12 cellular contexts compared by ENCODE assay signal in genomic region chr15:66764067-66764428, GRCh38.
DNase-seq lines count a peak whose midpoint lies in the region; ATAC-seq, FAIRE-seq and TF ChIP-seq lines count a peak whose summit lies in the region.
"Had no signal": no experiment of that assay in that cellular context is flagged by ENCODE, and none has a peak within 500 bp of the region (broad histone marks: within the 10 kb centered on the region; RNA-seq: fewer than 3 reads in every experiment).

No MANE protein-coding gene starts in this region.

- peaks cover 96% of the 10 kb centered on the region for H3K79me2 ChIP-seq in hepatocyte

- no peaks in the 10 kb centered on the region for H3K9me2 ChIP-seq in hepatocyte (replicated peaks; ENCODE audit: insufficient read depth)

- H3K4me1 ChIP-seq in BLaER1 treated with 17β-estradiol and CSF1 and Interleukin-3, amounts not matched to agents 10 nM and 100 nM: peaks cover 58 to 67% (median 64%) of the 10 kb centered on the region in 10 experiments
- peaks cover 86% of the 10 kb centered on the region for H3K4me1 ChIP-seq in hepatocyte (ENCODE audit: insufficient read depth)
- peaks cover 16 to 34% of the 10 kb centered on the region in 2 donors for H3K4me1 ChIP-seq in small intestine (ENCODE audit: control insufficient read depth in 2 of 2, insufficient read depth in 1 of 2, low read depth in 1 of 2, low read length in 1 of 2)

- H2AFZ ChIP-seq in hepatocyte: no peak overlapping the region

- H3K4me3 ChIP-seq in BLaER1 treated with 17β-estradiol and CSF1 and Interleukin-3, amounts not matched to agents 10 nM and 100 nM: no peak overlapping the region
- H3K4me3 ChIP-seq in hepatocyte: no peak overlapping the region
- no peak overlapping the region for H3K4me3 ChIP-seq in small intestine (ENCODE audit: low read depth in 1 of 2, low read length in 2 of 2)
- H3K4me3 ChIP-seq in H7 (ENCODE audit: insufficient read depth, low read depth, low read length): no peak overlapping the region

- H3K9me3 ChIP-seq in BLaER1 treated with 17β-estradiol and CSF1 and Interleukin-3, amounts not matched to agents 10 nM and 100 nM (replicated peaks in 1 of 11): no peaks in the 10 kb centered on the region
- H3K9me3 ChIP-seq in hepatocyte (ENCODE audit: low read depth) (no peaks in the 10 kb centered on the region), small intestine (ENCODE audit: control insufficient read depth, low read depth) (no peaks in the 10 kb centered on the region)

- POLR2A ChIA-PET in RWPE1 (lab: Yijun Ruan, JAX; ENCODE audit: low non-redundant PET): interaction anchor here (1.1 kb wide), 1 partner anchor 62 kb away, joined by 4 read pairs; the partner anchor contains the start of gene SMAD6

- no peak overlapping the region for H3K9ac ChIP-seq in BLaER1 treated with 17β-estradiol and CSF1 and Interleukin-3, amounts not matched to agents 10 nM and 100 nM
- H3K9ac ChIP-seq: KMS-11 had no signal

- peaks cover 0 to 8% (median 0%) of the 10 kb centered on the region in 11 experiments; a peak in 2 of 22 replicates for H3K27me3 ChIP-seq in BLaER1 treated with 17β-estradiol and CSF1 and Interleukin-3, amounts not matched to agents 10 nM and 100 nM
- H3K27me3 ChIP-seq in hepatocyte: no peaks in the 10 kb centered on the region
- H3K27me3 ChIP-seq in small intestine (ENCODE audit: control insufficient read depth in 2 of 2, insufficient read depth in 2 of 2, low read length in 2 of 2): peaks cover 0 to 2% of the 10 kb centered on the region in 2 donors
- H3K27me3 ChIP-seq in H7 (ENCODE audit: control insufficient read depth, insufficient read depth, low read length): no peaks in the 10 kb centered on the region

- no peak for FAIRE-seq in small intestine (lab: Jason Lieb, UNC)

- ATAC-seq in HG03442 (IDR thresholded peaks at IDR 0.05; ENCODE audit: unreplicated experiment): no peak
- ATAC-seq: naive thymus-derived CD4-positive, alpha-beta T cell had no signal

- peaks cover 0 to 8% (median 0%) of the 10 kb centered on the region in 11 experiments; a peak in 1 of 22 replicates for H3K36me3 ChIP-seq in BLaER1 treated with 17β-estradiol and CSF1 and Interleukin-3, amounts not matched to agents 10 nM and 100 nM
- H3K36me3 ChIP-seq in hepatocyte (replicated peaks; ENCODE audit: insufficient read depth, low read depth) (no peaks in the 10 kb centered on the region), small intestine (ENCODE audit: control insufficient read depth in 2 of 2, insufficient read depth in 2 of 2, low read length in 2 of 2) (no peaks in the 10 kb centered on the region), H7 (replicated peaks; ENCODE audit: control insufficient read depth, insufficient read depth, low read length) (no peaks in the 10 kb centered on the region)
- H3K36me3 ChIP-seq: WERI-Rb-1 had no signal

- 38% methylated on average over 7 of the region's 7 CpGs for WGBS in hepatocyte (ENCODE audit: low lambda C conversion rate, missing lambda C conversion rate)
- 13 to 40% (median 35%) methylated on average over 7 of the region's 7 CpGs for WGBS in small intestine, 3 donors

- CTCF ChIA-PET in RWPE1 (lab: Yijun Ruan, JAX): interaction anchor here (0.6 to 0.7 kb wide), 2 partner anchors 87 to 1519 kb away, joined by 3 to 5 read pairs; no protein-coding TSS in a partner anchor

- peak overlapping the region; percentile 69 to 94 (median 86) for H3K4me2 ChIP-seq in BLaER1 treated with 17β-estradiol and CSF1 and Interleukin-3, amounts not matched to agents 10 nM and 100 nM
- H3K4me2 ChIP-seq in hepatocyte: peak overlapping the region; percentile 69
- H3K4me2 ChIP-seq: KMS-11 had no signal

- H4K20me1 ChIP-seq in BLaER1 treated with 17β-estradiol and CSF1 and Interleukin-3, amounts not matched to agents 10 nM and 100 nM: peaks cover 0 to 100% (median 0%) of the 10 kb centered on the region in 11 experiments; a peak in 9 of 22 replicates
- peaks cover 19% of the 10 kb centered on the region for H4K20me1 ChIP-seq in hepatocyte (ENCODE audit: insufficient read depth, poor library complexity, severe bottlenecking)

- DNase-seq in RWPE1 (ENCODE audit: low spot score) (no peak), hepatocyte (ENCODE audit: low spot score) (no peak), small intestine (no peak), SHP77 treated with DMSO at 0.1 percent for 48 hours (lab: John Stamatoyannopoulos, UW) (no peak), H7 (no peak), pons (ENCODE audit: low spot score) (no peak)
- DNase-seq: erythroblast; naive thymus-derived CD4-positive, alpha-beta T cell; WERI-Rb-1 had no signal

- no peak overlapping the region for H3K27ac ChIP-seq in BLaER1 treated with 17β-estradiol and CSF1 and Interleukin-3, amounts not matched to agents 10 nM and 100 nM
- H3K27ac ChIP-seq in RWPE1 (peak overlapping the region; percentile 49), hepatocyte (peak overlapping the region; percentile 91), small intestine (ENCODE audit: low read depth in 1 of 2, low read length in 1 of 2) (peak overlapping the region; percentile 47 to 86)
- H3K27ac ChIP-seq: KMS-11, WERI-Rb-1 had no signal

- no peak for TF ChIP-seq CTCF in RWPE1 (conservative IDR thresholded peaks at IDR 0.05; ENCODE audit: low read depth)
- no peak for TF ChIP-seq CTCF in hepatocyte (IDR thresholded peaks at IDR 0.05; ENCODE audit: poor library complexity)

Comparison
In these comparisons a context has a peak if more than half of its experiments do, and no peak if none do; other contexts are left out.
1. H3K27ac ChIP-seq: peak in RWPE1 (single experiment), hepatocyte (single experiment) and small intestine (2 of 2); none in BLaER1 treated with 17β-estradiol and CSF1 and Interleukin-3, amounts not matched to agents 10 nM and 100 nM (0 of 11).